Comparison of ENCODE assay signal across 8 cellular contexts in the genomic region with DNA sequence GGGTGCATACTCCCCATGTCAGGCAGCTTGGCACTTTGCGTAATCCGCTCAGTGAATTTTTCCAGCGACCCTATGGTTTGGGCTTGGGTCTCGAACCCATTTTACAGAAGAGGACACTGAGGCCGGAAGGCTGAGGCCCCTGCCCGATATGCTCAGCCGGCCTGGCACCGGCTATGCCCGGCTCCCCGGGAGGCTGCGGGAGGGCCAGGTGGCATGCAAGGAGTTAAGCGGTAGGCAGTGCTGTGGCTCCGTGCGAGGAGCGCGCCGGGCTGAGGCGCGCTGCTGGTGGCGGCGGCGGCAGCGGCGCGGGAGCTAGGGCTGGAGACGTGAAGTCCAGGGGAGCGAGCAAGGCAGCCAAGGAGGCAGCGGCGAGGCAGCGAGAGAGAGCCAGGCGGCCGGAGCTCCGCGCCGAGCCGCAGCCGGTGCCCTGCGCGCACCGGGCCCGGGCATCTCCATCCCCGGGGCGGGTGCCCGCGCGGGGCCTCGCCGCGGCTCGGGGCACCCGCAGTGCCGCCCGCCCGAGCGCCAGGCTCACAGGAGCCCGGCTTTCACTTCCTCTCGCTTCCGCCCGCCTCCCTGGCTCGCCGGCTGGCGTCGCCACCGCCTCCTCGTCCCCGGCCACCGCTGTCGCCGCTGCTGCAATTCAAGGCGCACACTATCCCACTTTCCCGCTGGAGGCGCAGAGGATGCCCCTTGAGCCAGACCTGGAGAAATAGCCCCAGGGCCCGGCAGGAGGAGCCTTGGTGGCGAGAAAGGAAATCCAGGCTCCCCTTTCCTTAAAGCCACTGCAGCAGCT. TPM values are rescaled to one million over a fixed set of nuclear protein-coding genes. Genes with fewer than 3 reads are reported as not detected.
DNase-seq lines count a peak whose midpoint lies in the region; ATAC-seq and TF ChIP-seq lines count a peak whose summit lies in the region.

A gene (plus strand): TSS at position 272 of the 796 bp plus-strand sequence. CDS start 66,545 bp downstream, outside the sequence.

- H3K27me3 ChIP-seq in NT2/D1 (ENCODE audit: insufficient read depth, insufficient read length) (peaks cover 19% of the 10 kb centered on the region), dorsolateral prefrontal cortex (peaks cover 0 to 43% (median 5%) of the 10 kb centered on the region in 45 donors), right lobe of liver (peaks cover 0 to 21% of the 10 kb centered on the region in 2 donors), subcutaneous abdominal adipose tissue (ENCODE audit: control insufficient read depth in 5 of 5, insufficient read depth in 4 of 5, low read length in 5 of 5) (peaks cover 16 to 58% (median 42%) of the 10 kb centered on the region in 5 donors)

- H3K27ac ChIP-seq in dorsolateral prefrontal cortex (peak within 1 kb of the TSS in 55 of 59 donors; percentile 12 to 91 (median 72)), right lobe of liver (no peak within 1 kb of the TSS), subcutaneous abdominal adipose tissue (ENCODE audit: low read depth, low read length) (no peak within 1 kb of the TSS)

- H3K36me3 ChIP-seq in NT2/D1 (ENCODE audit: insufficient read depth, insufficient read length, low read length) (no peaks in the 10 kb centered on the region), right lobe of liver (no peaks in the 10 kb centered on the region), subcutaneous abdominal adipose tissue (ENCODE audit: control insufficient read depth in 5 of 5, insufficient read depth in 5 of 5, low read length in 5 of 5) (no peaks in the 10 kb centered on the region)

- DNase-seq in Right ventricle myocardium inferior (ENCODE audit: missing footprints) = no peak
- DNase-seq in cardiac septum (ENCODE audit: low spot score) = no peak
- DNase-seq in NT2/D1 (ENCODE audit: low read depth, low spot score) = peak; percentile 87
- DNase-seq in dorsolateral prefrontal cortex = peak in 9 of 10 donors; percentile 33 to 78 (median 73)
- peak in 2 of 3 donors; percentile 42 to 59 for DNase-seq in right lobe of liver
- no peak for DNase-seq in amniotic stem cell (lab: John Stamatoyannopoulos, UW)
- DNase-seq in GM19240 (ENCODE audit: insufficient read length, low spot score) = no peak

- peak; percentile 47 for ATAC-seq in Right ventricle myocardium inferior
- peak; percentile 44 to 75 (median 57) for ATAC-seq in right lobe of liver

- peak in 28 of 56 donors; percentile 5 to 46 (median 22) for TF ChIP-seq CTCF in dorsolateral prefrontal cortex (IDR thresholded peaks at IDR 0.05 in 54 of 56, conservative IDR thresholded peaks at IDR 0.05 in 2 of 56; ENCODE audit: low read depth in 1 of 56, partially characterized antibody in 56 of 56)
- peak in 1 of 4 donors; percentile 15 for TF ChIP-seq CTCF in right lobe of liver (IDR thresholded peaks at IDR 0.05)

- TF ChIP-seq POLR2A in right lobe of liver (IDR thresholded peaks at IDR 0.05) = no peak

- H3K9ac ChIP-seq in NT2/D1 (ENCODE audit: insufficient read length, low read depth) (peak within 1 kb of the TSS; percentile 87), subcutaneous abdominal adipose tissue (ENCODE audit: low read length in 5 of 5) (no peak within 1 kb of the TSS)

- WGBS in right lobe of liver (ENCODE audit: insufficient coverage, low coverage, low lambda C conversion rate, missing lambda C conversion rate) = no CpG with 5 or more reads among the region's 74 CpGs

- H3K4me1 ChIP-seq in NT2/D1 (ENCODE audit: insufficient read depth, insufficient read length) (peaks cover 13% of the 10 kb centered on the region), right lobe of liver (peaks cover 0 to 9% (median 0%) of the 10 kb centered on the region in 4 donors), subcutaneous abdominal adipose tissue (ENCODE audit: control insufficient read depth in 5 of 5, insufficient read depth in 5 of 5, low read length in 5 of 5) (peaks cover 0 to 15% (median 13%) of the 10 kb centered on the region in 5 donors)

- peak within 1 kb of the TSS; percentile 54 for H3K4me3 ChIP-seq in NT2/D1 (ENCODE audit: insufficient read length, low read depth)
- peak within 1 kb of the TSS; percentile 24 to 76 (median 61) for H3K4me3 ChIP-seq in dorsolateral prefrontal cortex
- peak within 1 kb of the TSS in 2 of 3 donors; percentile 12 to 36 for H3K4me3 ChIP-seq in right lobe of liver
- peak within 1 kb of the TSS; percentile 13 to 62 (median 53) for H3K4me3 ChIP-seq in subcutaneous abdominal adipose tissue (ENCODE audit: low read depth in 1 of 5, low read length in 5 of 5)

- intact Hi-C loops in Right ventricle myocardium inferior (cut with DNase I) = loop anchor here (2.0 kb wide), 1 partner anchor 62 kb away; no protein-coding TSS in a partner anchor
- intact Hi-C loops in cardiac septum (cut with DNase I) = no loop called here
- intact Hi-C loops in dorsolateral prefrontal cortex (cut with DNase I) = loop anchor here in 1 of 2 donors (5.0 kb wide), 2 partner anchors 328 to 383 kb away; no protein-coding TSS in a partner anchor
- intact Hi-C loops in right lobe of liver (cut with DNase I) = no loop called here

- H3K9me3 ChIP-seq in NT2/D1 (ENCODE audit: insufficient read depth, low read length) (no peaks in the 10 kb centered on the region), right lobe of liver (no peaks in the 10 kb centered on the region), subcutaneous abdominal adipose tissue (ENCODE audit: control insufficient read depth in 5 of 5, low read length in 5 of 5) (no peaks in the 10 kb centered on the region)

RNA-seq across cellular contexts. Expression of the gene that starts here (rescaled TPM):
- 0.73 TPM for total RNA-seq in Right ventricle myocardium inferior
- 0.40 TPM for total RNA-seq in cardiac septum
- 10 to 100 TPM; 15.4 to 68.3 (median 43.9) TPM for total RNA-seq in dorsolateral prefrontal cortex
- not detected for total RNA-seq in right lobe of liver

Comparison
In these comparisons a context has a peak if more than half of its experiments do, and no peak if none do; other contexts are left out.
1. Peak in ATAC-seq in Right ventricle myocardium inferior; RNA of the gene not detected or under 1 TPM.
2. Peak in DNase-seq, ATAC-seq and H3K4me3 ChIP-seq in right lobe of liver; RNA of the gene not detected or under 1 TPM.
3. DNase-seq: peak in NT2/D1 (single experiment) and dorsolateral prefrontal cortex (9 of 10); none in Right ventricle myocardium inferior (single experiment), cardiac septum (single experiment), amniotic stem cell (single experiment) and GM19240 (single experiment).
4. H3K27ac ChIP-seq: peak in dorsolateral prefrontal cortex (55 of 59); none in right lobe of liver (0 of 3) and subcutaneous abdominal adipose tissue (single experiment).
5. Peak in every context shown above with its lines, with median percentiles within 50 percentile points of each other: H3K4me3 ChIP-seq.